In the genomic region with DNA sequence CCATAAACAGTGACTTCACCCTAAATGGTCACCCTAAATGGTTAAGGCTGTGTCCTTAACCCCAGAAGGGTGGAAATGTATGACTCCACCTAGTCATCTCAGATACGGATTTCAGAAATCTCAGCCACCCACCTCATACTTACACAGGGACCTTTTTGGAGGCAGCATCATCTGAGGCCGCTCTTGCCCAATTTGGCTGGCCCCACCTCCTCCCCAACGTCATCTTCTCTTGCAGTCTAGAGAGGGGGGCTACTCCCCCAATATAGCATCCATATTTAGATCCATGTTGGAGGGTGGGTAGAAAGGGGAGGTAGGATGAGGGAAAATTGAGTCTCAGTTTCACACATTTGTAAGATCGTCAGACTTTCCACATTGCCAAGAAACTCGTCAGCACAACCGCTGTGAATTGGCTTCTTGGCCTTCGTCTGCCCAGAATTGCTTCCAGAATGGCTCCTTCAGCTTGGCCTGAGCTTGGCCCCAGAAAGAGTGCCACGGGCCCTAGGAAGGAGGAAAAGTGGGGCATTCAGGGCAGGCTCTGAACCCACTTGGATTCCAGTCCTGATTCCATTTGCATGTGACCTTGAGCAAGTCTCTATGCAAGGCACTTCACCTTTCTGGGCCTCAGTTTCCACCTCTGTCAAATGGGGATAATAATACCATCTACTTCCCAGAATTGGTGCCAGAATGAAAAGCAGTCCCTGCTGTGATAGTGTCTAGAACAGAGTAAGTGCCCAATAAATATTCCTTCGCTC, we compare ENCODE assay signal across 24 cellular contexts.
"Had no signal": no experiment of that assay in that cellular context is flagged by ENCODE, and none has a peak within 500 bp of the region (broad histone marks: within the 10 kb centered on the region; RNA-seq: fewer than 3 reads in every experiment).

No MANE protein-coding gene starts in this region.

- H3K27ac Mint-ChIP-seq: activated B cell treated with CpG ODN at 0.5 μM for 24 hours; activated CD4-positive, alpha-beta T cell treated with anti-CD3 and anti-CD28 coated beads for 36 hours; activated T-cell treated with anti-CD3 and anti-CD28 coated beads, Interleukin-2, amount 50 U/mL, for 72 hours; neural progenitor cell; stimulated activated naive B cell treated with anti-CD40 and anti-IgM and Interleukin-4, amounts not matched to agents 10 μg/mL and 1 μg/mL and 100 μg/mL, for 72 hours had no signal

- H3K9me3 ChIP-seq: ascending aorta, gastroesophageal sphincter, mucosa of descending colon, sigmoid colon, upper lobe of left lung had no signal

- H3K9me3 Mint-ChIP-seq: activated B cell treated with CpG ODN at 0.5 μM for 24 hours; activated T-cell treated with anti-CD3 and anti-CD28 coated beads, Interleukin-2, amount 50 U/mL, for 72 hours; neural progenitor cell; stimulated activated naive B cell treated with anti-CD40 and anti-IgM and Interleukin-4, amounts not matched to agents 10 μg/mL and 1 μg/mL and 100 μg/mL, for 72 hours had no signal

- H3K27me3 ChIP-seq: ascending aorta, brain microvascular endothelial cell, gastroesophageal sphincter, sigmoid colon, upper lobe of left lung had no signal

- ATAC-seq: activated CD4-positive, alpha-beta T cell treated with anti-CD3 and anti-CD28 coated beads for 36 hours; activated T-cell treated with anti-CD3 and anti-CD28 coated beads, Interleukin-2, amount 50 U/mL, for 72 hours; gastroesophageal sphincter; mucosa of descending colon; stimulated activated naive B cell treated with anti-CD40 and anti-IgM and Interleukin-4, amounts not matched to agents 10 μg/mL and 1 μg/mL and 100 μg/mL, for 72 hours had no signal

- DNase-seq: activated B cell treated with CpG ODN at 0.5 μM for 24 hours; activated CD4-positive, alpha-beta T cell treated with anti-CD3 and anti-CD28 coated beads for 36 hours; activated CD4-positive, alpha-beta T cell treated with anti-CD3 and anti-CD28 coated beads, Interleukin-2, amount 50 U/mL, for 4 hours; activated effector memory CD4-positive, alpha-beta T cell treated with anti-CD3 and anti-CD28 coated beads, Interleukin-2, amount 50 U/mL, for 16 hours; activated naive CD4-positive, alpha-beta T cell treated with anti-CD3 and anti-CD28 coated beads, Interleukin-2, amount 50 U/mL, for 16 hours; activated T-cell treated with anti-CD3 and anti-CD28 coated beads, Interleukin-2, amount 50 U/mL, for 72 hours; brain microvascular endothelial cell; caudate nucleus; dermis blood vessel endothelial cell; effector CD8-positive, alpha-beta T cell; erythroblast; mesenchymal stem cell; mucosa of descending colon; posterior cingulate gyrus; sigmoid colon; stimulated activated CD4-positive, alpha-beta T cell treated with anti-CD3 and anti-CD28 coated beads, Interleukin-15, amount 100 ng/mL, for 24 hours; stimulated activated CD4-positive, alpha-beta T cell treated with anti-CD3 and anti-CD28 coated beads, Interleukin-2, amount 100 ng/mL, for 48 hours; stimulated activated CD8-positive, alpha-beta memory T cell treated with anti-CD3 and anti-CD28 coated beads, Interleukin-4, amount 100 ng/mL, for 48 hours; stimulated activated naive B cell treated with anti-CD40 and anti-IgM and Interleukin-4, amounts not matched to agents 10 μg/mL and 1 μg/mL and 100 μg/mL, for 72 hours had no signal

- H3K4me1 ChIP-seq: neural progenitor cell had no signal

- H3K36me3 ChIP-seq: ascending aorta, brain microvascular endothelial cell, gastroesophageal sphincter, neural progenitor cell, sigmoid colon, upper lobe of left lung had no signal

- H3K27ac ChIP-seq: ascending aorta, brain microvascular endothelial cell, gastroesophageal sphincter, neural progenitor cell, sigmoid colon, upper lobe of left lung had no signal

- H3K4me3 Mint-ChIP-seq: activated B cell treated with CpG ODN at 0.5 μM for 24 hours; activated CD4-positive, alpha-beta T cell treated with anti-CD3 and anti-CD28 coated beads for 36 hours; neural progenitor cell; stimulated activated naive B cell treated with anti-CD40 and anti-IgM and Interleukin-4, amounts not matched to agents 10 μg/mL and 1 μg/mL and 100 μg/mL, for 72 hours had no signal

- H3K36me3 Mint-ChIP-seq: neural progenitor cell; stimulated activated naive B cell treated with anti-CD40 and anti-IgM and Interleukin-4, amounts not matched to agents 10 μg/mL and 1 μg/mL and 100 μg/mL, for 72 hours had no signal

- H3K4me3 ChIP-seq: ascending aorta, gastroesophageal sphincter, mucosa of descending colon, neural progenitor cell, sigmoid colon, smooth muscle cell, upper lobe of left lung had no signal
